In the genomic region with DNA sequence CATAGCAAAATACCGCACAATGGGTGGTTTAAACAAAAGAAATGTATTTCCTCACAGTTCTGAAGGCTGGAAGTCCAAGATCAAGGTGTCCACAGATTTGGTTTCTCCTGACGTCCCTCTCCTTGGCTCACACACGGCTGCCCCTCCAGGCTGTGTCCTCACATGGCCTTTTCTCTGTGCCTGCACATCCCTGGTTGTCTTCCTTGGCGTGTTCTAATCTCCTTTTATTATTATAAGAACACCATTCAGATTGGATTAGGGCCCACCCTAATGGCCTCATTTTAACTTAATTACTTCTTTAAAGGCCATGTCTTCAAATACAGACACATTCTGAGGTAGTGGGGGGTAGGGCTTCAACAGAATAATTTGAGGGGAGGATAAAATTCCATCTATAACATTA, we compare ENCODE assay signal across 1 cellular context.
TF ChIP-seq lines count a peak whose summit lies in the region.

No MANE protein-coding gene starts in this region.

TF ChIP-seq in SK-N-SH, 30 proteins besides CTCF, POLR2A, EP300 and RAD21 (continued from another document):
- no peak for TF ChIP-seq FOSL2 (IDR thresholded peaks at IDR 0.05; ENCODE audit: borderline replicate concordance, low read depth)
- TF ChIP-seq IRF3 (IDR thresholded peaks at IDR 0.05; ENCODE audit: low read depth, low read length) = no peak
- TF ChIP-seq SIN3A (IDR thresholded peaks at IDR 0.05; ENCODE audit: borderline replicate concordance, low read depth, low read length) = no peak
- TF ChIP-seq, protein P1, sequence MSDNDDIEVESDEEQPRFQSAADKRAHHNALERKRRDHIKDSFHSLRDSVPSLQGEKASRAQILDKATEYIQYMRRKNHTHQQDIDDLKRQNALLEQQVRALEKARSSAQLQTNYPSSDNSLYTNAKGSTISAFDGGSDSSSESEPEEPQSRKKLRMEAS (IDR thresholded peaks at IDR 0.05; ENCODE audit: low read depth) = no peak
- TF ChIP-seq GATA2 (CRISPR knock-in tag; IDR thresholded peaks at IDR 0.05) = no peak
- no peak for TF ChIP-seq YY1 (IDR thresholded peaks at IDR 0.05; ENCODE audit: low read depth)
TF ChIP-seq in SK-N-SH: peak in this region for 0.
